1 cellular context compared by ENCODE assay signal in genomic region chr20:31968299-31969126, GRCh38.
TF ChIP-seq lines count a peak whose summit lies in the region.

No MANE protein-coding gene starts in this region.

TF ChIP-seq in HepG2, 621 proteins besides CTCF, POLR2A, EP300 and RAD21 (continues in another document):
- TF ChIP-seq LRRFIP1 (CRISPR knock-in tag; conservative IDR thresholded peaks at IDR 0.05): peak; percentile 100
- peak; percentile 87; the same call in 1 of the 2 replicates for TF ChIP-seq GMEB2 (CRISPR knock-in tag; IDR thresholded peaks at IDR 0.05; ENCODE audit: low read depth)
- TF ChIP-seq RXRB (CRISPR knock-in tag; IDR thresholded peaks at IDR 0.05; ENCODE audit: borderline replicate concordance): peak; percentile 100
- TF ChIP-seq ELF4 (CRISPR knock-in tag; IDR thresholded peaks at IDR 0.05; ENCODE audit: borderline replicate concordance): peak; percentile 100
- peak; percentile 100 for TF ChIP-seq ZNF431 (CRISPR knock-in tag; IDR thresholded peaks at IDR 0.05; ENCODE audit: borderline replicate concordance, low read depth)
- peak; percentile 100 for TF ChIP-seq ZNF576 (CRISPR knock-in tag; IDR thresholded peaks at IDR 0.05)
- peak; percentile 99 for TF ChIP-seq ZSCAN25 (CRISPR knock-in tag; IDR thresholded peaks at IDR 0.05)
- peak; percentile 100 for TF ChIP-seq TEAD2 (CRISPR knock-in tag; IDR thresholded peaks at IDR 0.05)
- no peak for TF ChIP-seq FOXP1 (IDR thresholded peaks at IDR 0.05)
- TF ChIP-seq FOXP1 (CRISPR knock-in tag; IDR thresholded peaks at IDR 0.05): peak; percentile 98
- no peak for TF ChIP-seq BCLAF1 (IDR thresholded peaks at IDR 0.05)
- TF ChIP-seq RFX5 (IDR thresholded peaks at IDR 0.05; ENCODE audit: low read depth, low read length): peak; percentile 72
- TF ChIP-seq ZFP1 (CRISPR knock-in tag; IDR thresholded peaks at IDR 0.05): peak; percentile 100
- peak; percentile 100 for TF ChIP-seq ESRRA (CRISPR knock-in tag; IDR thresholded peaks at IDR 0.05; ENCODE audit: low read depth)
- TF ChIP-seq ZNF136 (CRISPR knock-in tag; IDR thresholded peaks at IDR 0.05; ENCODE audit: low read depth): peak; percentile 100
- TF ChIP-seq SP5 (CRISPR knock-in tag; IDR thresholded peaks at IDR 0.05; ENCODE audit: borderline replicate concordance, low read depth): peak; percentile 98
- no peak for TF ChIP-seq NFE2L2 (IDR thresholded peaks at IDR 0.05; ENCODE audit: low read length)
- peak; percentile 100 for TF ChIP-seq NR0B2 (CRISPR knock-in tag; IDR thresholded peaks at IDR 0.05)
- peak; percentile 100 for TF ChIP-seq ATF5 (CRISPR knock-in tag; IDR thresholded peaks at IDR 0.05; ENCODE audit: low read depth)
- peak; percentile 100 for TF ChIP-seq MEIS2 (CRISPR knock-in tag; IDR thresholded peaks at IDR 0.05)
- peak; percentile 100 for TF ChIP-seq ATF2 (CRISPR knock-in tag; IDR thresholded peaks at IDR 0.05)
- TF ChIP-seq PAWR (CRISPR knock-in tag; IDR thresholded peaks at IDR 0.05; ENCODE audit: borderline replicate concordance): peak; percentile 100
- TF ChIP-seq POLR2G (IDR thresholded peaks at IDR 0.05; ENCODE audit: low read depth, low read length): no peak
- no peak for TF ChIP-seq ZNF282 (IDR thresholded peaks at IDR 0.05; ENCODE audit: partially characterized antibody)
- peak; percentile 80 for TF ChIP-seq PBX2 (CRISPR knock-in tag; IDR thresholded peaks at IDR 0.05)
- TF ChIP-seq TCF7L2 (IDR thresholded peaks at IDR 0.05; ENCODE audit: low read depth, low read length): no peak
- TF ChIP-seq RCOR2 (CRISPR knock-in tag; IDR thresholded peaks at IDR 0.05): peak; percentile 100
- peak; percentile 100 for TF ChIP-seq ARNT2 (CRISPR knock-in tag; IDR thresholded peaks at IDR 0.05; ENCODE audit: low read depth)
- TF ChIP-seq ZNF7 (CRISPR knock-in tag; IDR thresholded peaks at IDR 0.05): peak; percentile 99
- TF ChIP-seq IRF1 (CRISPR knock-in tag; IDR thresholded peaks at IDR 0.05; ENCODE audit: low read depth): peak; percentile 100
- peak; percentile 100 for TF ChIP-seq TBX2 (CRISPR knock-in tag; IDR thresholded peaks at IDR 0.05; ENCODE audit: borderline replicate concordance)
- peak; percentile 100 for TF ChIP-seq ZNF644 (CRISPR knock-in tag; IDR thresholded peaks at IDR 0.05; ENCODE audit: low read depth)
- TF ChIP-seq SIN3A (IDR thresholded peaks at IDR 0.05; ENCODE audit: borderline replicate concordance, low read depth, low read length): peak; percentile 100
- peak; percentile 100 for TF ChIP-seq ZNF782 (CRISPR knock-in tag; IDR thresholded peaks at IDR 0.05; ENCODE audit: borderline replicate concordance)
- TF ChIP-seq RARA (CRISPR knock-in tag; IDR thresholded peaks at IDR 0.05): peak; percentile 99
- TF ChIP-seq ZNF615 (CRISPR knock-in tag; IDR thresholded peaks at IDR 0.05; ENCODE audit: borderline replicate concordance): peak; percentile 100
- TF ChIP-seq SP140L (CRISPR knock-in tag; IDR thresholded peaks at IDR 0.05; ENCODE audit: borderline replicate concordance): peak; percentile 100
- TF ChIP-seq ZNF142 (CRISPR knock-in tag; IDR thresholded peaks at IDR 0.05): peak; percentile 100
- peak; percentile 100 for TF ChIP-seq ZSCAN21 (CRISPR knock-in tag; IDR thresholded peaks at IDR 0.05; ENCODE audit: borderline replicate concordance)
- TF ChIP-seq TRIM24 (CRISPR knock-in tag; IDR thresholded peaks at IDR 0.05): peak; percentile 85; the same call in 1 of the 2 replicates
- TF ChIP-seq EZH2 (conservative IDR thresholded peaks at IDR 0.05; ENCODE audit: low read depth, low read length): 0 out of 2 replicates have a peak, but pooled peaks have one; percentile 40
- TF ChIP-seq SNRNP70 (IDR thresholded peaks at IDR 0.05; ENCODE audit: low read depth, low read length): no peak
- peak; percentile 100 for TF ChIP-seq ZNF296 (CRISPR knock-in tag; conservative IDR thresholded peaks at IDR 0.05)
- peak; percentile 100 for TF ChIP-seq ZNF749 (CRISPR knock-in tag; IDR thresholded peaks at IDR 0.05; ENCODE audit: borderline replicate concordance)
- peak; percentile 100 for TF ChIP-seq ZNF639 (CRISPR knock-in tag; conservative IDR thresholded peaks at IDR 0.05)
- peak; percentile 100 for TF ChIP-seq FLYWCH1 (CRISPR knock-in tag; IDR thresholded peaks at IDR 0.05)
